In genomic region chr1:91708691-91709090, GRCh38 we compare ENCODE assay signal across 30 cellular contexts.
"Had no signal": no experiment of that assay in that cellular context is flagged by ENCODE, and none has a peak within 500 bp of the region (broad histone marks: within the 10 kb centered on the region; RNA-seq: fewer than 3 reads in every experiment).

No MANE protein-coding gene starts in this region.

- H3K36me3 Mint-ChIP-seq: memory B cell, naive B cell had no signal

- H3K4me3 Mint-ChIP-seq: central memory CD8-positive, alpha-beta T cell; dendritic cell treated with granulocyte-macrophage colony-stimulating factor and Interleukin-4, amounts not matched to agents 40 ng/mL and 50 ng/mL, for 4 days; memory B cell; mesothelial cell of epicardium; naive B cell; nephron progenitor cell; stimulated activated effector memory CD8-positive, alpha-beta T cell treated with anti-CD3 and anti-CD28 coated beads, Interleukin-12 subunit alpha, Interleukin-12 subunit beta, amount 100 ng/mL, for 72 hours; type B pancreatic cell had no signal

- ATAC-seq: foreskin keratinocyte; gastroesophageal sphincter; heart right ventricle; mucosa of descending colon; pancreas; stimulated activated effector memory CD8-positive, alpha-beta T cell treated with anti-CD3 and anti-CD28 coated beads, Interleukin-12 subunit alpha, Interleukin-12 subunit beta, amount 100 ng/mL, for 72 hours; stimulated activated naive CD8-positive, alpha-beta T cell treated with anti-CD3 and anti-CD28 coated beads, Interleukin-15, Interleukin-2, amounts not matched to agents 100 U/mL and 50 U/mL, for 24 hours had no signal

- H3K27me3 ChIP-seq: colonic mucosa, esophagus muscularis mucosa, foreskin keratinocyte, gastroesophageal sphincter, heart right ventricle, pancreas, sigmoid colon, testis, tibial artery had no signal

- H3K4me3 ChIP-seq: colonic mucosa, esophagus muscularis mucosa, gastroesophageal sphincter, heart right ventricle, lung, mucosa of descending colon, pancreas, sigmoid colon, testis, tibial artery had no signal

- H3K36me3 ChIP-seq: colonic mucosa, pancreas had no signal

- H3K27ac ChIP-seq: colonic mucosa, foreskin keratinocyte, pancreas, testis, tibial artery had no signal

- H3K4me1 ChIP-seq: colonic mucosa, foreskin keratinocyte, pancreas had no signal

- H3K9me3 Mint-ChIP-seq: central memory CD8-positive, alpha-beta T cell; dendritic cell treated with granulocyte-macrophage colony-stimulating factor and Interleukin-4, amounts not matched to agents 40 ng/mL and 50 ng/mL, for 4 days; memory B cell; mesothelial cell of epicardium; naive B cell; nephron progenitor cell; stimulated activated effector memory CD8-positive, alpha-beta T cell treated with anti-CD3 and anti-CD28 coated beads, Interleukin-12 subunit alpha, Interleukin-12 subunit beta, amount 100 ng/mL, for 72 hours; type B pancreatic cell had no signal

- H3K4me1 Mint-ChIP-seq: memory B cell had no signal

- H3K27me3 Mint-ChIP-seq: central memory CD8-positive, alpha-beta T cell; dendritic cell treated with granulocyte-macrophage colony-stimulating factor and Interleukin-4, amounts not matched to agents 40 ng/mL and 50 ng/mL, for 4 days; type B pancreatic cell had no signal

- H3K27ac Mint-ChIP-seq: dendritic cell treated with granulocyte-macrophage colony-stimulating factor and Interleukin-4, amounts not matched to agents 40 ng/mL and 50 ng/mL, for 4 days; memory B cell; mesothelial cell of epicardium; naive B cell; nephron progenitor cell; type B pancreatic cell had no signal

- H3K9me3 ChIP-seq: colonic mucosa, esophagus muscularis mucosa, gastroesophageal sphincter, heart right ventricle, mucosa of descending colon, pancreas, sigmoid colon, testis, tibial artery had no signal

- DNase-seq: colonic mucosa; effector CD8-positive, alpha-beta T cell; foreskin keratinocyte; heart right ventricle; hippocampal formation; islet precursor cell; kidney glomerular epithelial cell; mucosa of descending colon; naive B cell; nephron progenitor cell; occipital lobe; pancreas; retina; sigmoid colon; stimulated activated CD4-positive, alpha-beta T cell treated with anti-CD3 and anti-CD28 coated beads, Interleukin-2, amount 100 ng/mL, for 24 hours; stimulated activated CD4-positive, alpha-beta T cell treated with anti-CD3 and anti-CD28 coated beads, Interleukin-4, amount 100 ng/mL, for 24 hours; stimulated activated naive CD8-positive, alpha-beta T cell treated with anti-CD3 and anti-CD28 coated beads, Interleukin-15, Interleukin-2, amounts not matched to agents 100 U/mL and 50 U/mL, for 24 hours; substantia nigra; testis; tibial artery had no signal

- FAIRE-seq: endothelial cell of umbilical vein, pancreas had no signal
